In the genomic region with DNA sequence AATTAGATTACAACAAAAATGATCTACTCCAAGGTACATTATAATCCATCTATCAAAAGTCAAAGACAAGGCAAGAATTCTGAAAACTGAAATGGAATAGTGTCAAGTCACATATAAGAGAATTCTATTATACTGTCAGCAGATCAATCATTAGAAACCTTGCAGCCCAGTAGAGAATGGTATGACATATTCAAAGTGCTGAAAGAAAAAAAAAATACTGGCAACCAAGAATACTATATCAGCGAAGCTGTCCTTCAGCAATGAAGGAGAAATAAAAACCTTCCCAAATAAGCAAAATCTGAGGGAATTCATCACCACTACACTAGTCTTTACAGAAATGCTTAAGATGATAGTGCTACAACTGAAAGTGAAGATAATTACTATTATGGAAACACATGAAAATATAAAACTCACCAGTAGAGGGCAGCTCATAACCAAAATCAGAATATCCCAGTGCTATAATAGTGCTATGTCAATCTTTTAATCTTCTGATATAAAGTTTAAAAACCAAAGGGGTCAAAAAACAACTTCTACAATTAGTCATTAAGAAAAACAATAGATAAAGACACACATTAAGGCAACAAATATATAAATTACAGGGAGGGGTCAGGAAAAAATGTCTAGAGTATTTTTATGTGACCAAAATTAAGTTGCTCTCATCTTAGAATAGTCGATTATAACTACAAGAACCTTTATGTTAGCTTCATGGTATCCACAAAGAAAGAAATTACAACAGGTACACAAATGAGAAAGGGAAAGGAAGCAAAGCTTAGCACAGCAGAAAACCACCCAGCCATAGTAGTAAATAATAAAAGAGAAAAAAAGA, we compare ENCODE assay signal across 8 cellular contexts.
DNase-seq lines count a peak whose midpoint lies in the region; ATAC-seq, FAIRE-seq and TF ChIP-seq lines count a peak whose summit lies in the region.

No MANE protein-coding gene starts in this region.

- no peaks in the 10 kb centered on the region for H3K9me3 ChIP-seq in endothelial cell of umbilical vein (replicated peaks; ENCODE audit: control insufficient read depth, insufficient read depth, low read length)
- peaks cover 0 to 8% of the 10 kb centered on the region in 2 donors for H3K9me3 ChIP-seq in uterus

- DNase-seq in DMS114 treated with DMSO at 0.1 percent for 48 hours (lab: John Stamatoyannopoulos, UW; ENCODE audit: unreplicated experiment) = peak; percentile 13
- DNase-seq in Jurkat, Clone E6-1 (ENCODE audit: low read depth, low spot score) = peak; percentile 31
- peak; percentile 19 for DNase-seq in endothelial cell of umbilical vein (ENCODE audit: low read depth, low spot score)
- no peak for DNase-seq in uterus
- DNase-seq in amniotic stem cell (lab: John Stamatoyannopoulos, UW) = no peak
- DNase-seq in cerebellum (ENCODE audit: low spot score) = no peak
- DNase-seq in NCI-H774 (lab: John Stamatoyannopoulos, UW) = no peak

- CTCF ChIA-PET in endothelial cell of umbilical vein (lab: Charles Lee) = interaction anchor here (1.3 kb wide), 1 partner anchor 12 kb away, joined by 5 read pairs; no protein-coding TSS in a partner anchor

- no peaks in the 10 kb centered on the region for H3K36me3 ChIP-seq in endothelial cell of umbilical vein (ENCODE audit: control insufficient read depth in 2 of 2, extremely low read depth in 1 of 2, insufficient read depth in 2 of 2, low read length in 2 of 2)
- H3K36me3 ChIP-seq in uterus = no peaks in the 10 kb centered on the region

- ATAC-seq in GM21390 (IDR thresholded peaks at IDR 0.05; ENCODE audit: unreplicated experiment) = peak; percentile 82

- H3K27ac ChIP-seq in endothelial cell of umbilical vein (ENCODE audit: insufficient read depth, low read depth, low read length) (no peak overlapping the region), uterus (no peak overlapping the region)

- peak; percentile 15 to 19 for TF ChIP-seq CTCF in endothelial cell of umbilical vein (IDR thresholded peaks at IDR 0.05; ENCODE audit: extremely low read depth in 1 of 2, insufficient read depth in 1 of 2, low read depth in 1 of 2, low read length in 2 of 2)
- TF ChIP-seq CTCF in uterus (IDR thresholded peaks at IDR 0.05) = no peak

- no peak overlapping the region for H3K9ac ChIP-seq in endothelial cell of umbilical vein (replicated peaks; ENCODE audit: extremely low read depth, insufficient read depth, low read length)

- dilution Hi-C loops in endothelial cell of umbilical vein (cut with MboI; ENCODE audit: extremely low pct_ligation_motif_present, low sequenced_read_pairs) = no loop called here

- H3K4me3 ChIP-seq in Jurkat, Clone E6-1 (ENCODE audit: low read length) = no peak overlapping the region
- H3K4me3 ChIP-seq in endothelial cell of umbilical vein (replicated peaks in 1 of 3; ENCODE audit: insufficient read depth in 1 of 3, low read depth in 1 of 3, low read length in 3 of 3) (no peak overlapping the region), uterus (no peak overlapping the region)

- no peak for TF ChIP-seq POLR2A in endothelial cell of umbilical vein (IDR thresholded peaks at IDR 0.05; ENCODE audit: low read depth, low read length)
- TF ChIP-seq POLR2A in uterus (IDR thresholded peaks at IDR 0.05) = no peak

- no peaks in the 10 kb centered on the region for H3K79me2 ChIP-seq in endothelial cell of umbilical vein (ENCODE audit: control insufficient read depth, insufficient read depth, low read length)

- POLR2A ChIA-PET in endothelial cell of umbilical vein (lab: Charles Lee) = no interaction called here

- H3K27me3 ChIP-seq in endothelial cell of umbilical vein (ENCODE audit: control insufficient read depth in 2 of 2, insufficient read depth in 2 of 2, low read length in 2 of 2) = no peaks in the 10 kb centered on the region
- H3K27me3 ChIP-seq in uterus = no peaks in the 10 kb centered on the region

- no peak for FAIRE-seq in endothelial cell of umbilical vein (lab: Jason Lieb, UNC)

- no peaks in the 10 kb centered on the region for H3K9me1 ChIP-seq in endothelial cell of umbilical vein (replicated peaks; ENCODE audit: control insufficient read depth, extremely low read depth, insufficient read depth, low read length)

- H3K4me2 ChIP-seq in endothelial cell of umbilical vein (ENCODE audit: insufficient read depth, low read length) = no peak overlapping the region

- BruUV-seq in endothelial cell of umbilical vein (replicated peaks; lab: Mats Ljungman, UMichigan) = no TSS peak

- H2AFZ ChIP-seq in endothelial cell of umbilical vein (ENCODE audit: low read depth, low read length) = no peak overlapping the region

- no peaks in the 10 kb centered on the region for H4K20me1 ChIP-seq in endothelial cell of umbilical vein (replicated peaks; ENCODE audit: control insufficient read depth, extremely low read depth, insufficient read depth, low read length)

- no peaks in the 10 kb centered on the region for H3K4me1 ChIP-seq in endothelial cell of umbilical vein (ENCODE audit: control insufficient read depth, extremely low read depth, insufficient read depth, low read length)
- no peaks in the 10 kb centered on the region for H3K4me1 ChIP-seq in uterus

- intact Hi-C loops in endothelial cell of umbilical vein (cut with micrococcal nuclease) = no loop called here
- intact Hi-C loops in uterus (cut with DNase I; ENCODE audit: low total_unique reads) = no loop called here

TF ChIP-seq in endothelial cell of umbilical vein, 7 proteins besides CTCF, POLR2A, EP300 and RAD21:
- TF ChIP-seq GATA2 (IDR thresholded peaks at IDR 0.05; ENCODE audit: insufficient read depth, insufficient read length, low read depth, low read length) (no peak), MYC (IDR thresholded peaks at IDR 0.05; ENCODE audit: low read depth, low read length) (no peak), FOS (IDR thresholded peaks at IDR 0.05; ENCODE audit: borderline replicate concordance, insufficient read depth, low read length) (no peak), POLR2AphosphoS5 (IDR thresholded peaks at IDR 0.05; ENCODE audit: insufficient read depth, low read depth, low read length) (no peak)

Comparison
In these comparisons a context has a peak if more than half of its experiments do, and no peak if none do; other contexts are left out.
1. DNase-seq: peak in DMS114 treated with DMSO at 0.1 percent for 48 hours (single experiment), Jurkat, Clone E6-1 (single experiment) and endothelial cell of umbilical vein (single experiment); none in uterus (0 of 2), amniotic stem cell (single experiment), cerebellum (single experiment) and NCI-H774 (single experiment).
2. CTCF ChIP-seq: peak in endothelial cell of umbilical vein (2 of 2); none in uterus (0 of 4).